ENCODE assay signal across 8 cellular contexts in genomic region chr19:4124638-4125037, GRCh38. TPM values are rescaled to one million over a fixed set of nuclear protein-coding genes. Genes with fewer than 3 reads are reported as not detected.
DNase-seq lines count a peak whose midpoint lies in the region; ATAC-seq and TF ChIP-seq lines count a peak whose summit lies in the region.

No MANE protein-coding gene starts in this region.

- peak overlapping the region; percentile 84 to 93 for H3K4me3 Mint-ChIP-seq in effector memory CD8-positive, alpha-beta T cell

- no peaks in the 10 kb centered on the region for H3K9me3 Mint-ChIP-seq in effector memory CD8-positive, alpha-beta T cell

- no peaks in the 10 kb centered on the region for H3K9me2 ChIP-seq in DOHH2 (replicated peaks; ENCODE audit: control insufficient read depth, low read length)

- H3K4me1 Mint-ChIP-seq in effector memory CD8-positive, alpha-beta T cell (ENCODE audit: low read depth in 2 of 2): peaks cover 16 to 22% of the 10 kb centered on the region in 2 donors

- H4K20me1 ChIP-seq in DOHH2 (ENCODE audit: control insufficient read depth, insufficient read depth, low read depth, low read length): no peaks in the 10 kb centered on the region

- no peak for ATAC-seq in effector memory CD8-positive, alpha-beta T cell (replicated peaks)
- ATAC-seq in GM18867 (IDR thresholded peaks at IDR 0.05; ENCODE audit: unreplicated experiment): no peak
- ATAC-seq in GM21360 (IDR thresholded peaks at IDR 0.05; ENCODE audit: unreplicated experiment): no peak

- 33 to 42% (median 39%) methylated on average over 8 of the region's 8 CpGs for WGBS in ovary, 3 donors

- peak overlapping the region; percentile 94 to 98 for H3K27ac Mint-ChIP-seq in effector memory CD8-positive, alpha-beta T cell

- H3K27me3 Mint-ChIP-seq in effector memory CD8-positive, alpha-beta T cell: no peaks in the 10 kb centered on the region

- TF ChIP-seq POLR2A in ovary (IDR thresholded peaks at IDR 0.05): no peak

- no peak for TF ChIP-seq EP300 in ovary (IDR thresholded peaks at IDR 0.05)

- intact Hi-C loops in ovary (cut with DNase I): loop anchor here in 1 of 4 donors (5.0 to 10.0 kb wide), 2 partner anchors 62 to 140 kb away; partner anchors contain the start of gene EEF2

- H3K79me2 ChIP-seq in DOHH2 (ENCODE audit: control insufficient read depth, low read length): peaks cover 38% of the 10 kb centered on the region

- peaks cover 16% of the 10 kb centered on the region for H3K4me1 ChIP-seq in DOHH2 (ENCODE audit: control insufficient read depth, low read length)
- H3K4me1 ChIP-seq in NT2/D1 (ENCODE audit: insufficient read depth, insufficient read length): peaks cover 8% of the 10 kb centered on the region
- peaks cover 14% of the 10 kb centered on the region for H3K4me1 ChIP-seq in ovary (ENCODE audit: insufficient read depth)

- no peaks in the 10 kb centered on the region for H3F3A ChIP-seq in DOHH2 (ENCODE audit: control insufficient read depth, insufficient read depth)

- H3K27me3 ChIP-seq in DOHH2 (ENCODE audit: control insufficient read depth, low read length) (no peaks in the 10 kb centered on the region), NT2/D1 (ENCODE audit: insufficient read depth, insufficient read length) (no peaks in the 10 kb centered on the region), ovary (no peaks in the 10 kb centered on the region)

- no peak for TF ChIP-seq CTCF in DOHH2 (IDR thresholded peaks at IDR 0.05; ENCODE audit: low read depth, low read length, poor library complexity, severe bottlenecking)
- TF ChIP-seq CTCF in ovary (IDR thresholded peaks at IDR 0.05): no peak

- peak overlapping the region; percentile 98 for H3K4me2 ChIP-seq in DOHH2 (ENCODE audit: low read length)

- H3K4me3 ChIP-seq in DOHH2 (ENCODE audit: low read length) (peak overlapping the region; percentile 90), NT2/D1 (ENCODE audit: insufficient read length, low read depth) (peak overlapping the region; percentile 81), ovary (peak overlapping the region; percentile 99)

- peaks cover 8% of the 10 kb centered on the region; the same call in 1 of the 2 replicates for H3K36me3 ChIP-seq in DOHH2 (ENCODE audit: control insufficient read depth, low read length)
- H3K36me3 ChIP-seq in NT2/D1 (ENCODE audit: insufficient read depth, insufficient read length, low read length): peaks cover 17% of the 10 kb centered on the region
- H3K36me3 ChIP-seq in ovary: no peaks in the 10 kb centered on the region

- H3K27ac ChIP-seq in DOHH2 (ENCODE audit: low read depth, low read length) (no peak overlapping the region), ovary (no peak overlapping the region)

- H3K36me3 Mint-ChIP-seq in effector memory CD8-positive, alpha-beta T cell (ENCODE audit: insufficient read depth): peaks cover 23% of the 10 kb centered on the region

- H3K9ac ChIP-seq in NT2/D1 (ENCODE audit: insufficient read length, low read depth): peak overlapping the region; percentile 65

- DNase-seq in NT2/D1 (ENCODE audit: low read depth, low spot score) (no peak), ovary (no peak), inferior parietal cortex (ENCODE audit: extremely low spot score) (no peak), ecto neural progenitor cell (ENCODE audit: low spot score) (no peak)
- no peak for DNase-seq in effector memory CD8-positive, alpha-beta T cell

- H3K9me3 ChIP-seq in DOHH2 (ENCODE audit: control insufficient read depth, insufficient read depth, low read length) (no peaks in the 10 kb centered on the region), NT2/D1 (ENCODE audit: insufficient read depth, low read length) (no peaks in the 10 kb centered on the region), ovary (no peaks in the 10 kb centered on the region)

RNA-seq across cellular contexts. Expression of gene MAP2K2, which starts 0.7 kb away (rescaled TPM):
- total RNA-seq in ovary: 100 to 1,000 TPM in 5 of 7 donors, 10 to 100 TPM in 2; 39.9 to 130 (median 116) TPM
- polyA plus RNA-seq in ovary: 100 to 1,000 TPM; 108 to 136 TPM

RNA-seq across cellular contexts. Expression of gene CREB3L3, which starts 28.8 kb away (rescaled TPM):
- total RNA-seq in ovary: 1 to 10 TPM in 1 of 7 donors, not detected in 6; 2.7 TPM
- polyA plus RNA-seq in ovary: 1 to 10 TPM in 1 of 2 donors, under 1 TPM in 1; 0.22 to 1.0 TPM

RNA-seq across cellular contexts. Expression of gene SIRT6, which starts 57.7 kb away (rescaled TPM):
- 10 to 100 TPM; 11.1 to 19.9 (median 16.5) TPM for total RNA-seq in ovary
- 10 to 100 TPM in 1 of 2 donors, under 1 TPM in 1; 0.32 to 16.9 TPM for polyA plus RNA-seq in ovary

RNA-seq across cellular contexts. Expression of gene ANKRD24, which starts 57.9 kb away (rescaled TPM):
- total RNA-seq in ovary: 1 to 10 TPM in 6 of 7 donors, under 1 TPM in 1; 0.81 to 1.3 (median 1.2) TPM
- 1 to 10 TPM in 1 of 2 donors, under 1 TPM in 1; 0.45 to 1.3 TPM for polyA plus RNA-seq in ovary

RNA-seq across cellular contexts. Expression of gene ZBTB7A, which starts 57.9 kb away (rescaled TPM):
- total RNA-seq in ovary: 10 to 100 TPM; 25.0 to 56.4 (median 38.7) TPM
- polyA plus RNA-seq in ovary: 10 to 100 TPM in 1 of 2 donors, 1 to 10 TPM in 1; 9.1 to 16.8 TPM
